ENCODE assay signal across 26 cellular contexts in the genomic region with DNA sequence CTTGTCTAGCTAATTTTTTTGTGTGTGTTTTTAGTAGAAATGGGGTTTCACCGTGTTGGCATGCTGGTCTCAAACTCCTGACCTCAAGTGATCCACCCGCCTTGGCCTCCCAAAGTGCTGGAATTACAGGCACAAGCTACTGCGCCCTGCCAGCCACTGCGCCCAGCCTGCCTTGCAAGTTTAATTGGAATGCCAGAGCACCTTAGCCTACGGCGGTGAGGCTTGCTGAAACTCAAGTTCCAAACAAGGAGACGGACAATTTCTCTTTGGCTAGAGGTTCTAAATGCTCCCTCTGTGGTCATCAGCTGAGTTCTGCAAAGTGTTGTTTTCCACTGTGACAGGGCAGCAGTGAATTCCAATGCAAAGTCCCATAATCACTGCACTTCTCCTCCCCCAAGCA.
"Had no signal": no experiment of that assay in that cellular context is flagged by ENCODE, and none has a peak within 500 bp of the region (broad histone marks: within the 10 kb centered on the region; RNA-seq: fewer than 3 reads in every experiment).

No MANE protein-coding gene starts in this region.

- H3K4me3 ChIP-seq: colonic mucosa, esophagus squamous epithelium, gastrocnemius medialis, heart left ventricle, hepatocyte, left lung, lower lobe of right lung, mucosa of descending colon had no signal

- FAIRE-seq: endometrium, keratinocyte had no signal

- H3K27me3 ChIP-seq: colonic mucosa, esophagus squamous epithelium, gastrocnemius medialis, heart left ventricle, hepatocyte, left lung had no signal

- DNase-seq: colonic mucosa; cortex of kidney; effector CD8-positive, alpha-beta T cell; effector memory CD8-positive, alpha-beta T cell; endodermal cell; erythroblast; esophagus squamous epithelium; foreskin fibroblast; foreskin melanocyte; gastrocnemius medialis; glutamatergic neuron; heart left ventricle; hypothalamus; immature natural killer cell; left cardiac atrium; left lung; left ventricle myocardium superior; lower lobe of right lung; mesenchymal stem cell; mucosa of descending colon; naive B cell had no signal

- H3K79me2 ChIP-seq: hepatocyte had no signal

- H3K4me1 ChIP-seq: colonic mucosa, esophagus squamous epithelium, gastrocnemius medialis, heart left ventricle, left lung, lower lobe of right lung had no signal

- H3K9me3 ChIP-seq: colonic mucosa, esophagus squamous epithelium, gastrocnemius medialis, heart left ventricle, left lung, lower lobe of right lung, mucosa of descending colon had no signal

- H3K4me2 ChIP-seq: hepatocyte had no signal

- H3K27ac ChIP-seq: colonic mucosa, epithelial cell of prostate, esophagus squamous epithelium, gastrocnemius medialis, heart left ventricle, hepatocyte, left lung, lower lobe of right lung had no signal

- ATAC-seq: effector memory CD8-positive, alpha-beta T cell; esophagus mucosa; gastrocnemius medialis; heart left ventricle; left cardiac atrium; left lung; left ventricle myocardium superior; lower lobe of right lung; mucosa of descending colon had no signal

- H2AFZ ChIP-seq: hepatocyte had no signal

- H3K36me3 ChIP-seq: colonic mucosa, esophagus squamous epithelium, gastrocnemius medialis, heart left ventricle, left lung, lower lobe of right lung had no signal
